10 cellular contexts compared by ENCODE assay signal in the genomic region with DNA sequence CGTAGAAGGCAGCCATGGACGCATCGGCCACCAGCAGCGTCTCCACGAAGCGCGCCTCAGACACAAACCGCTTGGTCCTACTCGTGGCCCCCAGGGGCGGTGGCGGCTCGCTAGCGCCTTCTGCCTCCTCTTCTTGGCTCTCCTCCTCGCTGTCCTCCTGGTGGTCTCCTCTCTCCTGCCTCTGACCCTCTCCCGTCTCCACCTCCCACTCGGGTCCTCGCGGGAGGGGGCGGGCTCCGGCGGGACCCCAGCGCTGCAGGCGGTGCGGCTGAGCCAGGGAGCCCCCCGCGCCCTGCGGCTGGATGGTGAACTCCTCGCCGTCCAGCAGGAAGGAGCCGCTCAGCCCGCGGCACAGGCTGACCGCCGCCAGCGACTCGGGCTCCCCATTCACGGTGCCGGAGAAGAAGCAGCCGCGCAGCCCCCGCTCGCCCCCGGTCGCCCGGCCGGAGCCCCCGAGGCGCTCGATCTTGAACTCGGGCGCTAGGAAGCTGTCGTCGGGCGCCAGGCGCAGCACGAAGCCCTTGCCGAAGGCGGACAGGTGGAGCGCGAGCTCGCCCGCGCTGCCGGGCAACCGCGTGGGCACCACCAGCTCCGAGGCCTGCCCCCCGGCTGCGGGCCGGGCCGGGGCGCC. TPM values are rescaled to one million over a fixed set of nuclear protein-coding genes. Genes with fewer than 3 reads are reported as not detected.
DNase-seq lines count a peak whose midpoint lies in the region; ATAC-seq, FAIRE-seq and TF ChIP-seq lines count a peak whose summit lies in the region.
"Had no signal": no experiment of that assay in that cellular context is flagged by ENCODE, and none has a peak within 500 bp of the region (broad histone marks: within the 10 kb centered on the region; RNA-seq: fewer than 3 reads in every experiment).

No MANE protein-coding gene starts in this region.

- 1% methylated on average over 30 of the region's 72 CpGs for WGBS in SK-N-SH (ENCODE audit: low lambda C conversion rate)

- intact Hi-C loops in left cardiac atrium (cut with DNase I): loop anchor here (2.0 to 5.0 kb wide), 3 partner anchors 37 to 215 kb away; no protein-coding TSS in a partner anchor

- 0 out of 2 replicates have a peak overlapping the region, but pooled peaks have one; percentile 29 for H2AFZ ChIP-seq in SK-N-SH (ENCODE audit: low read depth)

- H3K27ac ChIP-seq in SK-N-SH (ENCODE audit: low read depth in 2 of 2, low read length in 1 of 2): no peak overlapping the region

- ATAC-seq in left cardiac atrium: peak; percentile 22 to 28

- no peaks in the 10 kb centered on the region for H3K9me2 ChIP-seq in SK-N-SH

- peaks cover 3% of the 10 kb centered on the region for H3F3A ChIP-seq in SK-N-SH (replicated peaks; ENCODE audit: insufficient read depth)

- POLR2A ChIA-PET in SK-N-SH (lab: Yijun Ruan, JAX): no interaction called here

- no peaks in the 10 kb centered on the region; a peak in 1 of 4 replicates for H3K4me1 ChIP-seq in SK-N-SH (ENCODE audit: control insufficient read depth in 1 of 2, insufficient read depth in 2 of 2, low read depth in 1 of 2, low read length in 1 of 2)

- TF ChIP-seq RAD21 in SK-N-SH (IDR thresholded peaks at IDR 0.05; ENCODE audit: low read length): no peak

- no peak for TF ChIP-seq EP300 in SK-N-SH (IDR thresholded peaks at IDR 0.05; ENCODE audit: borderline replicate concordance in 1 of 2, low read depth in 1 of 2, low read length in 1 of 2)

- no peak for TF ChIP-seq POLR2A in GM12892 (IDR thresholded peaks at IDR 0.05; ENCODE audit: low read depth, low read length)

- no peak overlapping the region for H3K9ac ChIP-seq in SK-N-SH

- DNase-seq in GM03348 (ENCODE audit: low spot score): peak; percentile 38
- DNase-seq in SK-N-SH: peak; percentile 56
- peak; percentile 41 for DNase-seq in left cardiac atrium
- peak; percentile 82 for DNase-seq in retina
- no peak for DNase-seq in mesenteric fat pad (ENCODE audit: low spot score)
- DNase-seq in T-helper 2 cell: no peak
- DNase-seq in GM12892 (ENCODE audit: insufficient read length): no peak
- no peak for DNase-seq in T-helper 1 cell
- DNase-seq: cerebellar nuclear complex had no signal

- CTCF ChIA-PET in SK-N-SH (lab: Yijun Ruan, JAX): interaction anchor here (1.4 to 25.8 kb wide), 4 partner anchors 10 to 442 kb away, joined by 3 to 747 read pairs (median 9); no protein-coding TSS in a partner anchor

- H3K4me2 ChIP-seq in SK-N-SH: peak overlapping the region; percentile 81

- peaks cover 73% of the 10 kb centered on the region for H3K27me3 ChIP-seq in SK-N-SH (ENCODE audit: insufficient read depth)

- H3K79me2 ChIP-seq in SK-N-SH (ENCODE audit: insufficient read depth): no peaks in the 10 kb centered on the region

- FAIRE-seq in GM12892 (lab: Jason Lieb, UNC): no peak
- FAIRE-seq: GM19239 had no signal

- no peaks in the 10 kb centered on the region for H4K20me1 ChIP-seq in SK-N-SH (ENCODE audit: insufficient read depth)

- peak; percentile 31 for TF ChIP-seq CTCF in SK-N-SH (IDR thresholded peaks at IDR 0.05)

- no peaks in the 10 kb centered on the region for H3K9me3 ChIP-seq in SK-N-SH

- no peaks in the 10 kb centered on the region for H3K36me3 ChIP-seq in SK-N-SH (replicated peaks in 1 of 2; ENCODE audit: control insufficient read depth in 1 of 2, insufficient read depth in 2 of 2, low read length in 1 of 2)

- H3K4me3 ChIP-seq in SK-N-SH (ENCODE audit: low read depth in 2 of 2, low read length in 1 of 2): peak overlapping the region; percentile 17 to 32; a peak in 1 of 4 replicates

TF ChIP-seq in SK-N-SH, 30 proteins besides CTCF, POLR2A, EP300 and RAD21:
- TF ChIP-seq FOXM1 (IDR thresholded peaks at IDR 0.05; ENCODE audit: low read depth) (no peak), SIN3A (IDR thresholded peaks at IDR 0.05; ENCODE audit: borderline replicate concordance, low read depth, low read length) (no peak), FOXJ3 (CRISPR knock-in tag; IDR thresholded peaks at IDR 0.05) (no peak)
- TF ChIP-seq, protein P1, sequence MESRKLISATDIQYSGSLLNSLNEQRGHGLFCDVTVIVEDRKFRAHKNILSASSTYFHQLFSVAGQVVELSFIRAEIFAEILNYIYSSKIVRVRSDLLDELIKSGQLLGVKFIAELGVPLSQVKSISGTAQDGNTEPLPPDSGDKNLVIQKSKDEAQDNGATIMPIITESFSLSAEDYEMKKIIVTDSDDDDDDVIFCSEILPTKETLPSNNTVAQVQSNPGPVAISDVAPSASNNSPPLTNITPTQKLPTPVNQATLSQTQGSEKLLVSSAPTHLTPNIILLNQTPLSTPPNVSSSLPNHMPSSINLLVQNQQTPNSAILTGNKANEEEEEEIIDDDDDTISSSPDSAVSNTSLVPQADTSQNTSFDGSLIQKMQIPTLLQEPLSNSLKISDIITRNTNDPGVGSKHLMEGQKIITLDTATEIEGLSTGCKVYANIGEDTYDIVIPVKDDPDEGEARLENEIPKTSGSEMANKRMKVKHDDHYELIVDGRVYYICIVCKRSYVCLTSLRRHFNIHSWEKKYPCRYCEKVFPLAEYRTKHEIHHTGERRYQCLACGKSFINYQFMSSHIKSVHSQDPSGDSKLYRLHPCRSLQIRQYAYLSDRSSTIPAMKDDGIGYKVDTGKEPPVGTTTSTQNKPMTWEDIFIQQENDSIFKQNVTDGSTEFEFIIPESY (IDR thresholded peaks at IDR 0.05; ENCODE audit: borderline replicate concordance, low read depth): no peak

RNA-seq across cellular contexts. Expression of a gene that starts 0.7 kb away (rescaled TPM):
- not detected in 2 replicates for polyA plus RNA-seq in SK-N-SH (2012; rRNA removed)
- polyA plus RNA-seq in SK-N-SH (2012; cell fraction: cytosol; rRNA removed): 0.01 and 0.03 TPM in 2 replicates
- not detected in 2 replicates for polyA plus RNA-seq in SK-N-SH (2012; cell fraction: nucleus; rRNA removed)
- total RNA-seq in left cardiac atrium (10 to 100 TPM in 1 of 2 donors, 1 to 10 TPM in 1; 3.3 to 53.0 TPM), mesenteric fat pad (0.42 TPM)
- polyA plus RNA-seq in GM12892 (2012; ENCODE audit: missing spikeins): not detected

RNA-seq across cellular contexts. Expression of a gene that starts 20.7 kb away (rescaled TPM):
- polyA plus RNA-seq in SK-N-SH (2012; rRNA removed): 0.96 and 1.1 TPM in 2 replicates
- polyA plus RNA-seq in SK-N-SH (2012; cell fraction: cytosol; rRNA removed): 0.44 and 0.69 TPM in 2 replicates
- 1.8 and 1.9 TPM in 2 replicates for polyA plus RNA-seq in SK-N-SH (2012; cell fraction: nucleus; rRNA removed)
- total RNA-seq in left cardiac atrium (10 to 100 TPM; 29.8 to 32.0 TPM), mesenteric fat pad (61.2 TPM)
- polyA plus RNA-seq in GM12892 (2012; ENCODE audit: missing spikeins): not detected

Comparison
In these comparisons a context has a peak if more than half of its experiments do, and no peak if none do; other contexts are left out.
1. DNase-seq: peak in GM03348 (single experiment), SK-N-SH (single experiment), left cardiac atrium (single experiment) and retina (single experiment); none in mesenteric fat pad (single experiment), T-helper 2 cell (0 of 5), GM12892 (single experiment) and T-helper 1 cell (0 of 5).